In the genomic region with DNA sequence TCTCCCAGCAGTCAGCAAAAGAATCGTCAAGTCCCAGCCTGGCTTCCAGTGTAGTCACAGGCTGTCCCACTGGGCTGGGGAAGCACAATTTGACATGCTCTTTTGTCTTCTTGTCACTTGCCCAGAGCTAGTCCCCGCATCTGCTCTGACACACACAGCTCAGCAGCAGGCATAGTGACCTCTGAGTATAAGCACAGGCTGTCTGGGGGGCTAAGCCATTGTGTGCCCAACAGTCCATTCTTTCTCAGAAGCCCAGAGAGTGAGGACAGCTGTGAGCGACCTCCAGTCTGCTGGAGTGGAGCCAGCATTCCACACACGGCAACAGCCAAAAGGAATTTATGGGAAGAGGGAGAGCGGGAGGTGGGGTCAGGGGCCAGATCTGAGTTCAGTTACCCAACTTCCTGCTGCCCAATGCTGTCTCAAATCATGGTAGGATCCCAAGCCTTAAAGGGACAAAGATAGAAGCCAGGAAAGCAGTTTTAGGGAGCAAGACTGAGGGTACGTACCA, we compare ENCODE assay signal across 10 cellular contexts. TPM values are rescaled to one million over a fixed set of nuclear protein-coding genes. Genes with fewer than 3 reads are reported as not detected.
DNase-seq lines count a peak whose midpoint lies in the region; ATAC-seq, FAIRE-seq and TF ChIP-seq lines count a peak whose summit lies in the region.
"Had no signal": no experiment of that assay in that cellular context is flagged by ENCODE, and none has a peak within 500 bp of the region (broad histone marks: within the 10 kb centered on the region; RNA-seq: fewer than 3 reads in every experiment).

No MANE protein-coding gene starts in this region.

- intact Hi-C loops in transverse colon (cut with DNase I; ENCODE audit: low total_unique reads), result no loop called here

- no peak for TF ChIP-seq EP300 in transverse colon (IDR thresholded peaks at IDR 0.05; ENCODE audit: low read depth)

- ATAC-seq in HG03521 (IDR thresholded peaks at IDR 0.05; ENCODE audit: unreplicated experiment), result no peak
- no peak for ATAC-seq in HG03095 (IDR thresholded peaks at IDR 0.05; ENCODE audit: unreplicated experiment)

- H3K9me3 ChIP-seq in transverse colon, result no peaks in the 10 kb centered on the region
- H3K9me3 ChIP-seq: HAP-1 had no signal

- peak; percentile 62 for FAIRE-seq in HTR-8/SVneo (lab: Jason Lieb, UNC)
- FAIRE-seq: keratinocyte had no signal

- no peak overlapping the region for H3K4me3 ChIP-seq in brain microvascular endothelial cell (ENCODE audit: low read depth, low read length)
- no peak overlapping the region for H3K4me3 ChIP-seq in kidney epithelial cell (ENCODE audit: low read depth, low read length)
- H3K4me3 ChIP-seq in transverse colon, result no peak overlapping the region
- H3K4me3 ChIP-seq: HAP-1 had no signal

- in situ Hi-C loops in brain microvascular endothelial cell (cut with HindIII; ENCODE audit: low pct_ligation_motif_present, low sequenced_read_pairs) (no loop called here), transverse colon (cut with MboI; ENCODE audit: low pct_ligation_motif_present in 1 of 4, low pct_unique_long_range_greater_than_20kb in 1 of 4, low sequenced_read_pairs in 3 of 4) (no loop called here)

- TF ChIP-seq POLR2A in transverse colon (IDR thresholded peaks at IDR 0.05), result no peak

- peak; percentile 92 for DNase-seq in HTR-8/SVneo (ENCODE audit: insufficient read length, low spot score)
- peak; percentile 36 for DNase-seq in brain microvascular endothelial cell
- DNase-seq in kidney epithelial cell (ENCODE audit: low read depth), result peak; percentile 75
- DNase-seq in transverse colon, result peak; percentile 38
- no peak for DNase-seq in OCI-M1 (lab: John Stamatoyannopoulos, UW)
- DNase-seq: amniotic stem cell had no signal

- H3K27me3 ChIP-seq in brain microvascular endothelial cell (replicated peaks) (no peaks in the 10 kb centered on the region), kidney epithelial cell (ENCODE audit: control insufficient read depth, insufficient read depth, low read length) (no peaks in the 10 kb centered on the region), transverse colon (no peaks in the 10 kb centered on the region)

- H3K36me3 ChIP-seq in brain microvascular endothelial cell (replicated peaks) (no peaks in the 10 kb centered on the region), kidney epithelial cell (ENCODE audit: control insufficient read depth, insufficient read depth, low read length) (no peaks in the 10 kb centered on the region), transverse colon (no peaks in the 10 kb centered on the region)
- H3K36me3 ChIP-seq: HAP-1 had no signal

- 46% methylated on average over 6 of the region's 6 CpGs; no CpG with 5 or more reads in 1 of the 2 donors for WGBS in transverse colon (ENCODE audit: low coverage in 1 of 2), 2 donors

- H3K4me1 ChIP-seq in transverse colon, result peaks cover 0 to 14% (median 3%) of the 10 kb centered on the region in 4 donors

- TF ChIP-seq CTCF in brain microvascular endothelial cell (IDR thresholded peaks at IDR 0.05; ENCODE audit: low read depth, low read length, missing control alignments) (no peak), kidney epithelial cell (IDR thresholded peaks at IDR 0.05; ENCODE audit: insufficient read depth, low read length, poor library complexity, severe bottlenecking) (no peak), transverse colon (IDR thresholded peaks at IDR 0.05) (no peak)

- no peak overlapping the region for H3K27ac ChIP-seq in brain microvascular endothelial cell
- H3K27ac ChIP-seq in transverse colon, result no peak overlapping the region

RNA-seq across cellular contexts. Expression of a gene that starts 59.8 kb away (rescaled TPM):
- total RNA-seq in kidney epithelial cell (181 and 203 TPM in 2 replicates), transverse colon (100 to 1,000 TPM; 132 to 245 (median 192) TPM)
